ENCODE assay signal across 11 cellular contexts in the genomic region with DNA sequence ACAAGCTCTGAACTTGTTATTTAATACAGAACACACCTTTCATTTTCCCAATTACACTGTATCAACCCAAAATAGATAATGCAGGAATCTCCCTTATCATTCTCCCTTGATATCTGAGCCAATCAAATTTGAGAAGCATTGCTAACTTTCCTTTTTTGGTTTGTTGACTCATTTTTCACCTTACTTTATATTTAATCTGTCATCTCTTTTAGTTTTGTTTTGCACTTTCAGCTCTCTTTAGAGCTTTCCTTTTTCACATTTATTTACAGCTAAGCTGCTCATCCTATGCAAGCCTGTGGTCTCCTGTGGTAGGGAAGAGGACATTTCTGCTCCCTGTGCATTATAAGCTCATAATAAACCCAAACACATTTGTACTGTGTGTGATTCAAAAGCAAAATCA. TPM values are rescaled to one million over a fixed set of nuclear protein-coding genes. Genes with fewer than 3 reads are reported as not detected.
DNase-seq lines count a peak whose midpoint lies in the region; ATAC-seq and TF ChIP-seq lines count a peak whose summit lies in the region.
"Had no signal": no experiment of that assay in that cellular context is flagged by ENCODE, and none has a peak within 500 bp of the region (broad histone marks: within the 10 kb centered on the region; RNA-seq: fewer than 3 reads in every experiment).

No MANE protein-coding gene starts in this region.

- no peaks in the 10 kb centered on the region for H3K27me3 ChIP-seq in thyroid gland

- H3K4me3 Mint-ChIP-seq in activated CD8-positive, alpha-beta T cell treated with anti-CD3 and anti-CD28 coated beads for 36 hours, result no peak overlapping the region
- H3K4me3 Mint-ChIP-seq in activated CD8-positive, alpha-beta T cell treated with anti-CD3 and anti-CD28 coated beads, Interleukin-2, amount 10 ng/mL, durations not matched to agents 7 days and 5 days, result no peak overlapping the region
- no peak overlapping the region for H3K4me3 Mint-ChIP-seq in memory B cell

- TF ChIP-seq POLR2A in thyroid gland (IDR thresholded peaks at IDR 0.05), result no peak

- POLR2A ChIA-PET in activated CD8-positive, alpha-beta T cell treated with anti-CD3 and anti-CD28 coated beads for 36 hours (lab: Charles Lee), result interaction anchor here (2.5 kb wide), 1 partner anchor 50 kb away, joined by 8 read pairs; a partner anchor contains a TSS
- POLR2A ChIA-PET in activated CD8-positive, alpha-beta T cell treated with anti-CD3 and anti-CD28 coated beads, Interleukin-2, amount 10 ng/mL, durations not matched to agents 7 days and 5 days (lab: Charles Lee), result no interaction called here

- intact Hi-C loops in activated CD8-positive, alpha-beta T cell treated with anti-CD3 and anti-CD28 coated beads for 36 hours (cut with micrococcal nuclease), result loop anchor here (2.0 to 5.0 kb wide), 2 partner anchors 48 to 135 kb away; a partner anchor contains a TSS
- intact Hi-C loops in Right ventricle myocardium inferior (cut with DNase I), result no loop called here
- intact Hi-C loops in thyroid gland (cut with DNase I), result loop anchor here (5.0 kb wide), 1 partner anchor 133 kb away; no protein-coding TSS in a partner anchor

- no peaks in the 10 kb centered on the region for H3K27me3 Mint-ChIP-seq in activated CD8-positive, alpha-beta T cell treated with anti-CD3 and anti-CD28 coated beads for 36 hours
- no peaks in the 10 kb centered on the region for H3K27me3 Mint-ChIP-seq in activated CD8-positive, alpha-beta T cell treated with anti-CD3 and anti-CD28 coated beads, Interleukin-2, amount 10 ng/mL, durations not matched to agents 7 days and 5 days (ENCODE audit: low read depth)
- no peaks in the 10 kb centered on the region for H3K27me3 Mint-ChIP-seq in memory B cell

- no peak for TF ChIP-seq CTCF in activated CD8-positive, alpha-beta T cell treated with anti-CD3 and anti-CD28 coated beads for 36 hours (IDR thresholded peaks at IDR 0.05)
- no peak for TF ChIP-seq CTCF in thyroid gland (IDR thresholded peaks at IDR 0.05)

- no peak overlapping the region for H3K4me3 ChIP-seq in thyroid gland (replicated peaks in 1 of 3)

- no peaks in the 10 kb centered on the region for H3K9me3 ChIP-seq in thyroid gland

- peak overlapping the region; percentile 73 for H3K27ac Mint-ChIP-seq in activated CD8-positive, alpha-beta T cell treated with anti-CD3 and anti-CD28 coated beads for 36 hours
- H3K27ac Mint-ChIP-seq in activated CD8-positive, alpha-beta T cell treated with anti-CD3 and anti-CD28 coated beads, Interleukin-2, amount 10 ng/mL, durations not matched to agents 7 days and 5 days, result no peak overlapping the region
- peak overlapping the region; percentile 46 for H3K27ac Mint-ChIP-seq in memory B cell

- peaks cover 6% of the 10 kb centered on the region for H3K36me3 Mint-ChIP-seq in activated CD8-positive, alpha-beta T cell treated with anti-CD3 and anti-CD28 coated beads for 36 hours (ENCODE audit: low read depth)
- no peaks in the 10 kb centered on the region for H3K36me3 Mint-ChIP-seq in activated CD8-positive, alpha-beta T cell treated with anti-CD3 and anti-CD28 coated beads, Interleukin-2, amount 10 ng/mL, durations not matched to agents 7 days and 5 days (ENCODE audit: low read depth)
- peaks cover 6% of the 10 kb centered on the region for H3K36me3 Mint-ChIP-seq in memory B cell

- ATAC-seq in activated CD8-positive, alpha-beta T cell treated with anti-CD3 and anti-CD28 coated beads for 36 hours, result peak; percentile 69
- no peak for ATAC-seq in activated CD8-positive, alpha-beta T cell treated with anti-CD3 and anti-CD28 coated beads, Interleukin-2, amount 10 ng/mL, durations not matched to agents 7 days and 5 days
- ATAC-seq in GM21528 (IDR thresholded peaks at IDR 0.05; ENCODE audit: low FRiP score, unreplicated experiment), result peak; percentile 84
- ATAC-seq in HG03135 (IDR thresholded peaks at IDR 0.05; ENCODE audit: unreplicated experiment), result peak; percentile 41
- ATAC-seq in memory B cell (ENCODE audit: low read depth), result no peak
- ATAC-seq in Right ventricle myocardium inferior, result no peak

- H3K27ac ChIP-seq in thyroid gland, result no peak overlapping the region

- H3K4me1 ChIP-seq in thyroid gland, result peaks cover 0 to 4% of the 10 kb centered on the region in 2 donors

- H3K4me1 Mint-ChIP-seq in activated CD8-positive, alpha-beta T cell treated with anti-CD3 and anti-CD28 coated beads for 36 hours (ENCODE audit: low read depth), result peaks cover 25% of the 10 kb centered on the region
- H3K4me1 Mint-ChIP-seq in activated CD8-positive, alpha-beta T cell treated with anti-CD3 and anti-CD28 coated beads, Interleukin-2, amount 10 ng/mL, durations not matched to agents 7 days and 5 days (ENCODE audit: low read depth), result peaks cover 11% of the 10 kb centered on the region
- peaks cover 2% of the 10 kb centered on the region for H3K4me1 Mint-ChIP-seq in memory B cell

- no peaks in the 10 kb centered on the region for H3K9me3 Mint-ChIP-seq in activated CD8-positive, alpha-beta T cell treated with anti-CD3 and anti-CD28 coated beads for 36 hours
- no peaks in the 10 kb centered on the region for H3K9me3 Mint-ChIP-seq in activated CD8-positive, alpha-beta T cell treated with anti-CD3 and anti-CD28 coated beads, Interleukin-2, amount 10 ng/mL, durations not matched to agents 7 days and 5 days (ENCODE audit: insufficient read depth)
- no peaks in the 10 kb centered on the region for H3K9me3 Mint-ChIP-seq in memory B cell

- CTCF ChIA-PET in activated CD8-positive, alpha-beta T cell treated with anti-CD3 and anti-CD28 coated beads for 36 hours (lab: Charles Lee), result interaction anchor here (1.2 to 4.4 kb wide), 3 partner anchors 49 to 136 kb away, joined by 3 to 83 read pairs (median 24); no protein-coding TSS in a partner anchor
- CTCF ChIA-PET in activated CD8-positive, alpha-beta T cell treated with anti-CD3 and anti-CD28 coated beads, Interleukin-2, amount 10 ng/mL, durations not matched to agents 7 days and 5 days (lab: Charles Lee), result interaction anchor here (0.8 to 5.9 kb wide), 3 partner anchors 51 to 147 kb away, joined by 3 to 117 read pairs (median 12); a partner anchor contains a TSS

- peak; percentile 8 for DNase-seq in activated CD8-positive, alpha-beta T cell treated with anti-CD3 and anti-CD28 coated beads for 36 hours
- DNase-seq in activated CD8-positive, alpha-beta T cell treated with anti-CD3 and anti-CD28 coated beads, Interleukin-2, amount 10 ng/mL, durations not matched to agents 7 days and 5 days, result no peak
- DNase-seq in memory B cell (ENCODE audit: low spot score in 2 of 2) (no peak), Right ventricle myocardium inferior (ENCODE audit: missing footprints) (no peak), thyroid gland (no peak), NCI-H1092 (lab: John Stamatoyannopoulos, UW) (no peak)
- DNase-seq: NCI-H2029 treated with DMSO at 0.1 percent for 48 hours; SHP77; stimulated activated naive CD4-positive, alpha-beta T cell treated with Interleukin-2 at 50 U/mL for 16 hours had no signal

- peaks cover 4 to 11% of the 10 kb centered on the region in 2 donors for H3K36me3 ChIP-seq in thyroid gland

RNA-seq across cellular contexts. Expression of a gene that starts 50.1 kb away (rescaled TPM):
- total RNA-seq in activated CD8-positive, alpha-beta T cell treated with anti-CD3 and anti-CD28 coated beads for 36 hours, result 1 to 10 TPM; 4.7 to 7.5 TPM
- total RNA-seq in activated CD8-positive, alpha-beta T cell treated with anti-CD3 and anti-CD28 coated beads, Interleukin-2, amount 10 ng/mL, durations not matched to agents 7 days and 5 days, result 1 to 10 TPM; 4.9 to 5.6 TPM
- 139 TPM for total RNA-seq in Right ventricle myocardium inferior
- 100 to 1,000 TPM; 136 to 186 (median 143) TPM for total RNA-seq in thyroid gland

RNA-seq across cellular contexts. Expression of a gene that starts 53.9 kb away (rescaled TPM):
- total RNA-seq in activated CD8-positive, alpha-beta T cell treated with anti-CD3 and anti-CD28 coated beads for 36 hours, result under 1 TPM; 0.31 to 0.83 TPM
- under 1 TPM; 0.18 to 0.29 TPM for total RNA-seq in activated CD8-positive, alpha-beta T cell treated with anti-CD3 and anti-CD28 coated beads, Interleukin-2, amount 10 ng/mL, durations not matched to agents 7 days and 5 days
- total RNA-seq in Right ventricle myocardium inferior (3.4 TPM), thyroid gland (10 to 100 TPM in 1 of 4 donors, 1 to 10 TPM in 3; 3.6 to 12.9 (median 5.4) TPM)

Comparison
In these comparisons a context has a peak if more than half of its experiments do, and no peak if none do; other contexts are left out.
1. ATAC-seq: peak in activated CD8-positive, alpha-beta T cell treated with anti-CD3 and anti-CD28 coated beads for 36 hours (single experiment), GM21528 (single experiment) and HG03135 (single experiment); none in activated CD8-positive, alpha-beta T cell treated with anti-CD3 and anti-CD28 coated beads, Interleukin-2, amount 10 ng/mL, durations not matched to agents 7 days and 5 days (single experiment), memory B cell (single experiment) and Right ventricle myocardium inferior (single experiment).
2. RNA of a gene that starts 50.1 kb away (total RNA-seq): 136 to 186 TPM in thyroid gland and 139 TPM in Right ventricle myocardium inferior (single experiment); 4.7 to 7.5 TPM in activated CD8-positive, alpha-beta T cell treated with anti-CD3 and anti-CD28 coated beads for 36 hours and 4.9 to 5.6 TPM in activated CD8-positive, alpha-beta T cell treated with anti-CD3 and anti-CD28 coated beads, Interleukin-2, amount 10 ng/mL, durations not matched to agents 7 days and 5 days; every median in the first group is over 10 times any median in the second.